8 cellular contexts compared by ENCODE assay signal in the genomic region with DNA sequence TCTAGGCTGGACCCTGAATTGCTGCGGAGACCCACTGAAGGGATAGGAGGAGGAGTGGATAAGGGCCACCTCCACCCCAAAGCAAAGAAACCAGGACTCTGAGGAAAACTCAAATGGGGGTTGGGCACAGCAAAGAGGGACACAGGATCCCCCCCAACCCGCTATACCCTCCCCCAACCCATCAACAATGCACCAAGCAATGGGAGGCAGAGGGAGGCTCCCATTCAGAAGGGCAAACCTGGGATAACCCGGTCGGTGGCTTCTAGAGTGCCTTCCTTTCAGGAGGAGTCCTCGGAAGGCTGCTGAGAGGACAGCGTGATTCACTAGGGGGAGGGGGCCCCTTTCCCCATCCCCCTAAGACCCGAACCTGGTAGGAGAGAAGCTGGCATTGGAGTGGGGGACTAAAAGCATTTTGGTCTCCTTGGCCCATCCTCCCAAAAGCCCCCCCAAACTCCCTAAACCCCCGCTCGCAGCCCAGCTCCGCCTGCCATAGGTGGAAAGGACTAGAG. TPM values are rescaled to one million over a fixed set of nuclear protein-coding genes. Genes with fewer than 3 reads are reported as not detected.
DNase-seq lines count a peak whose midpoint lies in the region; ATAC-seq and TF ChIP-seq lines count a peak whose summit lies in the region.

No MANE protein-coding gene starts in this region.

- peaks cover 9% of the 10 kb centered on the region for H3K36me3 ChIP-seq in thoracic aorta

- H3K4me1 ChIP-seq in thoracic aorta (ENCODE audit: control insufficient read depth in 1 of 2, low read depth in 2 of 2) = peaks cover 64 to 70% of the 10 kb centered on the region in 2 donors

- no peaks in the 10 kb centered on the region for H3K9me3 ChIP-seq in thoracic aorta

- peaks cover 25% of the 10 kb centered on the region for H3K36me3 Mint-ChIP-seq in activated T-cell treated with anti-CD3 and anti-CD28 coated beads, Interleukin-2, amount 50 U/mL, for 24 hours (ENCODE audit: low read depth)
- H3K36me3 Mint-ChIP-seq in activated naive CD8-positive, alpha-beta T cell treated with anti-CD3 and anti-CD28 coated beads, Interleukin-2, amount 50 U/mL, for 24 hours (ENCODE audit: low read depth) = peaks cover 2% of the 10 kb centered on the region

- ATAC-seq in activated naive CD8-positive, alpha-beta T cell treated with anti-CD3 and anti-CD28 coated beads, Interleukin-2, amount 50 U/mL, for 24 hours = no peak
- ATAC-seq in thoracic aorta (ENCODE audit: insufficient number of reproducible peaks, low FRiP score, low read depth) (no peak), GM19035 (IDR thresholded peaks at IDR 0.05; ENCODE audit: unreplicated experiment) (no peak)

- H3K4me3 Mint-ChIP-seq in activated T-cell treated with anti-CD3 and anti-CD28 coated beads, Interleukin-2, amount 50 U/mL, for 24 hours = peak overlapping the region; percentile 92
- peak overlapping the region; percentile 86 for H3K4me3 Mint-ChIP-seq in activated naive CD8-positive, alpha-beta T cell treated with anti-CD3 and anti-CD28 coated beads, Interleukin-2, amount 50 U/mL, for 24 hours

- H3K9me3 Mint-ChIP-seq in activated T-cell treated with anti-CD3 and anti-CD28 coated beads, Interleukin-2, amount 50 U/mL, for 24 hours = no peaks in the 10 kb centered on the region
- H3K9me3 Mint-ChIP-seq in activated naive CD8-positive, alpha-beta T cell treated with anti-CD3 and anti-CD28 coated beads, Interleukin-2, amount 50 U/mL, for 24 hours = no peaks in the 10 kb centered on the region

- H3K4me3 ChIP-seq in thoracic aorta = peak overlapping the region; percentile 87

- H3K27me3 ChIP-seq in thoracic aorta (replicated peaks; ENCODE audit: insufficient read depth) = no peaks in the 10 kb centered on the region

- DNase-seq in activated T-cell treated with anti-CD3 and anti-CD28 coated beads, Interleukin-2, amount 50 U/mL, for 24 hours = no peak
- no peak for DNase-seq in activated T-cell treated with anti-CD3 and anti-CD28 coated beads, Interleukin-2, amount 50 U/mL, for 1 hour
- no peak for DNase-seq in activated naive CD8-positive, alpha-beta T cell treated with anti-CD3 and anti-CD28 coated beads, Interleukin-2, amount 50 U/mL, for 24 hours
- DNase-seq in kidney tubule cell (ENCODE audit: low spot score) = peak; percentile 27
- no peak for DNase-seq in thoracic aorta (ENCODE audit: low spot score)
- DNase-seq in SW480 (ENCODE audit: low spot score) = no peak
- DNase-seq in SIG-M5 (lab: John Stamatoyannopoulos, UW) = no peak

- no peak for TF ChIP-seq CTCF in thoracic aorta (IDR thresholded peaks at IDR 0.05)

- peak overlapping the region; percentile 97 to 100 for H3K27ac ChIP-seq in thoracic aorta

- H3K4me1 Mint-ChIP-seq in activated T-cell treated with anti-CD3 and anti-CD28 coated beads, Interleukin-2, amount 50 U/mL, for 24 hours (ENCODE audit: low read depth) = peaks cover 78% of the 10 kb centered on the region
- H3K4me1 Mint-ChIP-seq in activated naive CD8-positive, alpha-beta T cell treated with anti-CD3 and anti-CD28 coated beads, Interleukin-2, amount 50 U/mL, for 24 hours = peaks cover 80% of the 10 kb centered on the region

- peak overlapping the region; percentile 78 for H3K27ac Mint-ChIP-seq in activated T-cell treated with anti-CD3 and anti-CD28 coated beads, Interleukin-2, amount 50 U/mL, for 24 hours
- peak overlapping the region; percentile 64 for H3K27ac Mint-ChIP-seq in activated naive CD8-positive, alpha-beta T cell treated with anti-CD3 and anti-CD28 coated beads, Interleukin-2, amount 50 U/mL, for 24 hours

- no peaks in the 10 kb centered on the region for H3K27me3 Mint-ChIP-seq in activated T-cell treated with anti-CD3 and anti-CD28 coated beads, Interleukin-2, amount 50 U/mL, for 24 hours
- H3K27me3 Mint-ChIP-seq in activated naive CD8-positive, alpha-beta T cell treated with anti-CD3 and anti-CD28 coated beads, Interleukin-2, amount 50 U/mL, for 24 hours = no peaks in the 10 kb centered on the region

RNA-seq across cellular contexts. Expression of a gene that starts 1.3 kb away (rescaled TPM):
- 100 to 1,000 TPM in 1 of 2 donors, 10 to 100 TPM in 1; 76.1 to 101 TPM for total RNA-seq in thoracic aorta
